ENCODE assay signal across 27 cellular contexts in genomic region chr4:82968972-82969371, GRCh38. TPM values are rescaled to one million over a fixed set of nuclear protein-coding genes. Genes with fewer than 3 reads are reported as not detected.
DNase-seq lines count a peak whose midpoint lies in the region; ATAC-seq, FAIRE-seq and TF ChIP-seq lines count a peak whose summit lies in the region.
"Had no signal": no experiment of that assay in that cellular context is flagged by ENCODE, and none has a peak within 500 bp of the region (broad histone marks: within the 10 kb centered on the region; RNA-seq: fewer than 3 reads in every experiment).

No MANE protein-coding gene starts in this region.

- no peak overlapping the region for H3K4me3 ChIP-seq in endothelial cell of umbilical vein (replicated peaks in 1 of 3; ENCODE audit: insufficient read depth in 1 of 3, low read depth in 1 of 3, low read length in 3 of 3)
- no peak overlapping the region for H3K4me3 ChIP-seq in lower leg skin (ENCODE audit: low read depth, poor library complexity, severe bottlenecking)
- H3K4me3 ChIP-seq in HepG2 (replicated peaks in 1 of 3; ENCODE audit: insufficient read depth in 1 of 3, low read depth in 2 of 3, low read length in 3 of 3) = no peak overlapping the region
- H3K4me3 ChIP-seq: esophagus squamous epithelium, gastroesophageal sphincter, HAP-1, lung had no signal

- TF ChIP-seq RAD21 in HepG2 (CRISPR knock-in tag; IDR thresholded peaks at IDR 0.05) = no peak

- H3K4me1 ChIP-seq in endothelial cell of umbilical vein (ENCODE audit: control insufficient read depth, extremely low read depth, insufficient read depth, low read length) = no peaks in the 10 kb centered on the region
- no peaks in the 10 kb centered on the region for H3K4me1 ChIP-seq in HepG2 (ENCODE audit: insufficient read depth, low read length)
- H3K4me1 ChIP-seq: esophagus squamous epithelium, gastroesophageal sphincter, HAP-1 had no signal

- in situ Hi-C loops in HepG2 (cut with HindIII; ENCODE audit: extremely low pct_ligation_motif_present, low pct_unique_long_range_greater_than_20kb) = no loop called here

- H2AFZ ChIP-seq in endothelial cell of umbilical vein (ENCODE audit: low read depth, low read length) = no peak overlapping the region
- H2AFZ ChIP-seq in HepG2 (ENCODE audit: low read length) = no peak overlapping the region

- no peaks in the 10 kb centered on the region for H3K9me1 ChIP-seq in endothelial cell of umbilical vein (replicated peaks; ENCODE audit: control insufficient read depth, extremely low read depth, insufficient read depth, low read length)

- H3K36me3 ChIP-seq in endothelial cell of umbilical vein (ENCODE audit: control insufficient read depth in 2 of 2, extremely low read depth in 1 of 2, insufficient read depth in 2 of 2, low read length in 2 of 2) = peaks cover 0 to 3% of the 10 kb centered on the region in 2 experiments
- peaks cover 9 to 61% of the 10 kb centered on the region in 2 experiments for H3K36me3 ChIP-seq in HepG2 (replicated peaks in 1 of 2; ENCODE audit: control insufficient read depth in 1 of 2, insufficient read depth in 2 of 2, low read length in 2 of 2)

- dilution Hi-C loops in endothelial cell of umbilical vein (cut with MboI; ENCODE audit: extremely low pct_ligation_motif_present, low sequenced_read_pairs) = no loop called here

- H3K27ac ChIP-seq in endothelial cell of umbilical vein (ENCODE audit: insufficient read depth, low read depth, low read length) (no peak overlapping the region), HepG2 (ENCODE audit: extremely low read length, insufficient read depth, low read length) (no peak overlapping the region)
- H3K27ac ChIP-seq: esophagus squamous epithelium, gastroesophageal sphincter, RWPE1 had no signal

- intact Hi-C loops in endothelial cell of umbilical vein (cut with micrococcal nuclease) (no loop called here), lower leg skin (cut with DNase I; ENCODE audit: low total_unique reads) (no loop called here), HepG2 (cut with micrococcal nuclease; ENCODE audit: unreplicated experiment) (no loop called here)

- CTCF ChIA-PET in endothelial cell of umbilical vein (lab: Charles Lee) (interaction anchor here (1.6 kb wide), 1 partner anchor 35 kb away, joined by 4 read pairs; no protein-coding TSS in a partner anchor), HepG2 (lab: Yijun Ruan, JAX; ENCODE audit: low intra/inter-chr PET ratio, low total read pairs) (no interaction called here)

- H3K4me2 ChIP-seq in endothelial cell of umbilical vein (ENCODE audit: insufficient read depth, low read length) = no peak overlapping the region
- H3K4me2 ChIP-seq in HepG2 (ENCODE audit: low read depth, low read length) = no peak overlapping the region

- TF ChIP-seq EP300 in HepG2 (IDR thresholded peaks at IDR 0.05; ENCODE audit: low read depth in 2 of 2, low read length in 2 of 2) (no peak), HepG2 (CRISPR knock-in tag; IDR thresholded peaks at IDR 0.05; ENCODE audit: borderline replicate concordance) (no peak)

- ATAC-seq in HG03442 (IDR thresholded peaks at IDR 0.05; ENCODE audit: unreplicated experiment) = peak; percentile 50
- no peak for ATAC-seq in HepG2
- ATAC-seq in HG03432 (IDR thresholded peaks at IDR 0.05; ENCODE audit: unreplicated experiment) = no peak
- ATAC-seq: gastroesophageal sphincter, SK-N-SH treated with all-trans-retinoic acid at 6 μM for 48 hours had no signal

- no peak overlapping the region for H3K9ac ChIP-seq in endothelial cell of umbilical vein (replicated peaks; ENCODE audit: extremely low read depth, insufficient read depth, low read length)
- H3K9ac ChIP-seq in HepG2 (ENCODE audit: insufficient read depth, low read depth, low read length) = no peak overlapping the region

- peak; percentile 72 for FAIRE-seq in GM18507 (lab: Jason Lieb, UNC)
- peak; percentile 59 for FAIRE-seq in endothelial cell of umbilical vein (lab: Jason Lieb, UNC)
- no peak for FAIRE-seq in HepG2 (lab: Jason Lieb, UNC)
- FAIRE-seq: HTR-8/SVneo, kidney had no signal

- H3K79me2 ChIP-seq in endothelial cell of umbilical vein (ENCODE audit: control insufficient read depth, insufficient read depth, low read length) (no peaks in the 10 kb centered on the region), HepG2 (ENCODE audit: insufficient read depth, low read length) (no peaks in the 10 kb centered on the region)

- no TSS peak for BruUV-seq in endothelial cell of umbilical vein (replicated peaks; lab: Mats Ljungman, UMichigan)
- BruUV-seq in HepG2 (replicated peaks; lab: Mats Ljungman, UMichigan) = no TSS peak

- no peaks in the 10 kb centered on the region for H3K27me3 ChIP-seq in endothelial cell of umbilical vein (ENCODE audit: control insufficient read depth in 2 of 2, insufficient read depth in 2 of 2, low read length in 2 of 2)
- H3K27me3 ChIP-seq in HepG2 (ENCODE audit: control insufficient read depth in 1 of 2, insufficient read depth in 2 of 2, low read length in 2 of 2) = no peaks in the 10 kb centered on the region
- H3K27me3 ChIP-seq: esophagus squamous epithelium, gastroesophageal sphincter had no signal

- no peak for TF ChIP-seq POLR2A in endothelial cell of umbilical vein (IDR thresholded peaks at IDR 0.05; ENCODE audit: low read depth, low read length)
- TF ChIP-seq POLR2A in lower leg skin (IDR thresholded peaks at IDR 0.05) = no peak
- no peak for TF ChIP-seq POLR2A in HepG2 (IDR thresholded peaks at IDR 0.05; ENCODE audit: insufficient read depth in 1 of 2, low read depth in 2 of 2, low read length in 2 of 2)

- POLR2A ChIA-PET in endothelial cell of umbilical vein (lab: Charles Lee) = no interaction called here
- POLR2A ChIA-PET in HepG2 (lab: Yijun Ruan, JAX) = no interaction called here

- TF ChIP-seq CTCF in GM20000 (IDR thresholded peaks at IDR 0.05; ENCODE audit: extremely low read depth, missing control alignments) (no peak), endothelial cell of umbilical vein (IDR thresholded peaks at IDR 0.05; ENCODE audit: extremely low read depth in 1 of 2, insufficient read depth in 1 of 2, low read depth in 1 of 2, low read length in 2 of 2) (no peak), lower leg skin (IDR thresholded peaks at IDR 0.05) (no peak), HepG2 (CRISPR knock-in tag; IDR thresholded peaks at IDR 0.05) (no peak)

- H3K9me3 ChIP-seq in endothelial cell of umbilical vein (replicated peaks; ENCODE audit: control insufficient read depth, insufficient read depth, low read length) (no peaks in the 10 kb centered on the region), HepG2 (ENCODE audit: low read length) (no peaks in the 10 kb centered on the region)
- H3K9me3 ChIP-seq: esophagus squamous epithelium, gastroesophageal sphincter, HAP-1 had no signal

- no peak for DNase-seq in GM18507 (ENCODE audit: extremely low spot score, insufficient read length, low read depth)
- DNase-seq in GM20000 (ENCODE audit: low spot score) = peak; percentile 10
- DNase-seq in endothelial cell of umbilical vein (ENCODE audit: low read depth, low spot score) = no peak
- DNase-seq in lower leg skin (ENCODE audit: low spot score in 2 of 2) = no peak
- no peak for DNase-seq in HepG2 (ENCODE audit: low spot score)
- no peak for DNase-seq in NCI-H226
- DNase-seq: activated CD4-positive, alpha-beta memory T cell treated with anti-CD3 and anti-CD28 coated beads, Interleukin-2, amount 10 ng/mL, durations not matched to agents 7 days and 5 days; CD4-positive, alpha-beta memory T cell; DMS79; effector CD8-positive, alpha-beta T cell; esophagus squamous epithelium; kidney; NCI-H1048; NCI-H2081 treated with DMSO at 0.1 percent for 48 hours; NCI-H510A; occipital lobe; stimulated activated CD4-positive, alpha-beta T cell treated with anti-CD3 and anti-CD28 coated beads, Interleukin-12 subunit alpha, Interleukin-12 subunit beta, amount 100 ng/mL, for 4 hours; T1000; trophoblast cell had no signal

- 94 to 98% methylated on average over 4 of the region's 4 CpGs for WGBS in lower leg skin, 2 donors
- 92% methylated on average over 4 of the region's 4 CpGs for WGBS in HepG2 (ENCODE audit: low lambda C conversion rate)

- H4K20me1 ChIP-seq in endothelial cell of umbilical vein (replicated peaks; ENCODE audit: control insufficient read depth, extremely low read depth, insufficient read depth, low read length) (no peaks in the 10 kb centered on the region), HepG2 (ENCODE audit: insufficient read depth, low read length) (no peaks in the 10 kb centered on the region)

RNA-seq across cellular contexts. Expression of gene LIN54, which starts 41.7 kb away (rescaled TPM):
- 14.8 and 15.7 TPM in 2 replicates for total RNA-seq in endothelial cell of umbilical vein
- 6.2 and 6.5 TPM in 2 replicates for polyA plus RNA-seq in endothelial cell of umbilical vein
- 6.7 and 7.6 TPM in 2 replicates for polyA plus RNA-seq in endothelial cell of umbilical vein (2011; cell fraction: cytosol; rRNA removed)
- polyA plus RNA-seq in endothelial cell of umbilical vein (2011; cell fraction: nucleus; rRNA removed) = 8.2 and 9.4 TPM in 2 replicates
- 6.2 and 10.5 TPM in 2 replicates for polyA plus RNA-seq in endothelial cell of umbilical vein (2012)
- polyA minus RNA-seq in endothelial cell of umbilical vein = 23.8 and 25.3 TPM in 2 replicates
- 24.5 TPM for polyA minus RNA-seq in endothelial cell of umbilical vein (2011; cell fraction: cytosol; rRNA and poly(A)+ RNA removed)
- polyA minus RNA-seq in endothelial cell of umbilical vein (2011; cell fraction: nucleus; rRNA and poly(A)+ RNA removed) = 19.1 and 31.3 TPM in 2 replicates
- total RNA-seq in lower leg skin = 10 to 100 TPM; 16.9 to 25.3 (median 17.8) TPM
- total RNA-seq in HepG2 (2016; rRNA removed; fragmentation: Illumina TruSeq; extraction: Trizol) = 25.2 and 37.9 TPM in 2 replicates
- 8.4 and 9.1 TPM in 2 replicates for total RNA-seq in HepG2 (2016; cell fraction: cytosol; rRNA removed; fragmentation: Illumina TruSeq; extraction: Trizol; ENCODE audit: low read depth)
- 25.9 and 35.0 TPM in 2 replicates for total RNA-seq in HepG2 (2016; cell fraction: insoluble cytoplasmic fraction; rRNA removed; fragmentation: Illumina TruSeq; extraction: Trizol)
- total RNA-seq in HepG2 (2016; cell fraction: membrane; rRNA removed; fragmentation: Illumina TruSeq; extraction: Trizol) = 22.0 and 27.4 TPM in 2 replicates
- 17.6 and 19.1 TPM in 2 replicates for total RNA-seq in HepG2 (2016; cell fraction: nucleus; rRNA removed; fragmentation: Illumina TruSeq; extraction: Trizol)
- 22.8 and 32.9 TPM in 2 replicates for polyA plus RNA-seq in HepG2 (2011; rRNA removed)
- 19.1 and 19.4 TPM in 2 replicates for polyA plus RNA-seq in HepG2 (2011; cell fraction: cytosol; rRNA removed)
- 8.3 and 11.2 TPM in 2 replicates for polyA plus RNA-seq in HepG2 (2011; cell fraction: nucleus; rRNA removed)
- polyA plus RNA-seq in HepG2 (2012) = 11.1 and 21.5 TPM in 2 replicates
- 1.1 and 1.4 TPM in 2 replicates for polyA plus RNA-seq in HepG2 (2016; cell fraction: cytosol; fragmentation: Illumina TruSeq; extraction: Trizol; ENCODE audit: low read depth)
- polyA plus RNA-seq in HepG2 (2016; cell fraction: insoluble cytoplasmic fraction; fragmentation: Illumina TruSeq; extraction: Trizol; ENCODE audit: low read depth) = 22.9 and 24.1 TPM in 2 replicates
- polyA plus RNA-seq in HepG2 (2016; cell fraction: membrane; fragmentation: Illumina TruSeq; extraction: Trizol; ENCODE audit: low read depth) = 6.1 and 7.3 TPM in 2 replicates
- 12.3 and 15.5 TPM in 2 replicates for polyA plus RNA-seq in HepG2 (2016; cell fraction: nucleus; fragmentation: Illumina TruSeq; extraction: Trizol; ENCODE audit: insufficient read depth, low read depth)
- 41.1 and 60.7 TPM in 2 replicates for polyA minus RNA-seq in HepG2 (2011; rRNA and poly(A)+ RNA removed; ENCODE audit: low replicate concordance)
- polyA minus RNA-seq in HepG2 (2011; cell fraction: cytosol; rRNA and poly(A)+ RNA removed) = 36.7 and 41.0 TPM in 2 replicates
- 54.2 and 57.2 TPM in 2 replicates for polyA minus RNA-seq in HepG2 (2011; cell fraction: nucleus; rRNA and poly(A)+ RNA removed)
